Comparison of ENCODE assay signal across 30 cellular contexts in genomic region chr17:45780921-45781320, GRCh38. TPM values are rescaled to one million over a fixed set of nuclear protein-coding genes. Genes with fewer than 3 reads are reported as not detected.
"Had no signal": no experiment of that assay in that cellular context is flagged by ENCODE, and none has a peak within 500 bp of the region (broad histone marks: within the 10 kb centered on the region; RNA-seq: fewer than 3 reads in every experiment).

No MANE protein-coding gene starts in this region.

- DNase-seq: activated B cell treated with CpG ODN at 0.5 μM for 24 hours; activated CD4-positive, alpha-beta memory T cell treated with anti-CD3 and anti-CD28 coated beads, Interleukin-2, amount 10 ng/mL, durations not matched to agents 7 days and 5 days; activated CD4-positive, alpha-beta T cell treated with anti-CD3 and anti-CD28 coated beads for 36 hours; activated CD4-positive, alpha-beta T cell treated with anti-CD3 and anti-CD28 coated beads, Interleukin-2, amount 10 ng/mL, durations not matched to agents 24 days and 14 days; activated CD4-positive, CD25-positive, alpha-beta regulatory T cell treated with anti-CD3 and anti-CD28 coated beads, Interleukin-2, amount 50 U/mL, for 72 hours; activated effector memory CD4-positive, alpha-beta T cell treated with anti-CD3 and anti-CD28 coated beads, Interleukin-2, amount 50 U/mL, for 16 hours; activated naive CD4-positive, alpha-beta T cell treated with anti-CD3 and anti-CD28 coated beads for 36 hours; activated naive CD8-positive, alpha-beta T cell treated with anti-CD3 and anti-CD28 coated beads for 36 hours; activated naive CD8-positive, alpha-beta T cell treated with anti-CD3 and anti-CD28 coated beads, Interleukin-2, amount 50 U/mL, for 24 hours; activated T-cell treated with anti-CD3 and anti-CD28 coated beads, Interleukin-2, amount 50 U/mL, for 4 hours; central memory CD4-positive, alpha-beta T cell; dorsolateral prefrontal cortex; effector memory CD4-positive, alpha-beta T cell; endodermal cell; foreskin melanocyte; heart right ventricle; T-helper 1 cell; T-helper 17 cell; T1000; WERI-Rb-1 had no signal

- H3K27ac ChIP-seq: ascending aorta, cardiac muscle cell, coronary artery, dorsolateral prefrontal cortex, gastroesophageal sphincter, heart right ventricle, WERI-Rb-1 had no signal

- H3K36me3 ChIP-seq: ascending aorta, breast epithelium, cardiac muscle cell, gastroesophageal sphincter, heart right ventricle, WERI-Rb-1 had no signal

- ATAC-seq: activated CD4-positive, alpha-beta T cell treated with anti-CD3 and anti-CD28 coated beads for 36 hours; activated naive CD8-positive, alpha-beta T cell treated with anti-CD3 and anti-CD28 coated beads, Interleukin-2, amount 50 U/mL, for 24 hours; activated T-cell treated with anti-CD3 and anti-CD28 coated beads, Interleukin-2, amount 50 U/mL, for 4 hours; activated T-helper 17 cell treated with anti-CD3 and anti-CD28 coated beads, Interleukin-2, amount 50 U/mL, for 72 hours; esophagus mucosa; gastroesophageal sphincter; heart right ventricle; T-helper 17 cell had no signal

- H3K9me3 ChIP-seq: ascending aorta, breast epithelium, gastroesophageal sphincter, heart right ventricle had no signal

- H3K4me3 ChIP-seq: ascending aorta, breast epithelium, cardiac muscle cell, coronary artery, dorsolateral prefrontal cortex, gastroesophageal sphincter, heart right ventricle had no signal

RNA-seq across cellular contexts. Expression of gene CRHR1, which starts 3.2 kb away (rescaled TPM):
- total RNA-seq: activated B cell treated with CpG ODN at 0.5 μM for 24 hours; activated CD4-positive, alpha-beta memory T cell treated with anti-CD3 and anti-CD28 coated beads, Interleukin-2, amount 10 ng/mL, durations not matched to agents 7 days and 5 days; activated CD4-positive, alpha-beta T cell treated with anti-CD3 and anti-CD28 coated beads for 36 hours; activated CD4-positive, alpha-beta T cell treated with anti-CD3 and anti-CD28 coated beads, Interleukin-2, amount 10 ng/mL, durations not matched to agents 24 days and 14 days; activated naive CD4-positive, alpha-beta T cell treated with anti-CD3 and anti-CD28 coated beads for 36 hours; activated naive CD8-positive, alpha-beta T cell treated with anti-CD3 and anti-CD28 coated beads for 36 hours; activated T-cell treated with anti-CD3 and anti-CD28 coated beads, Interleukin-2, amount 50 U/mL, for 4 hours; ascending aorta; epithelial cell of proximal tubule; fibroblast of villous mesenchyme; glomerular endothelial cell; T-helper 17 cell had no signal
